8 cellular contexts compared by ENCODE assay signal in genomic region chr1:183281553-183282091, GRCh38.
DNase-seq lines count a peak whose midpoint lies in the region; ATAC-seq and TF ChIP-seq lines count a peak whose summit lies in the region.

No MANE protein-coding gene starts in this region.

- DNase-seq in DND-41 (peak; percentile 76), HEK293T (ENCODE audit: extremely low spot score) (peak; percentile 88), NCI-H187 (lab: John Stamatoyannopoulos, UW) (peak; percentile 89 to 98), T-helper 9 cell (peak; percentile 48), astrocyte of the hippocampus (ENCODE audit: low read depth, low spot score) (peak; percentile 97), hippocampal formation (lab: John Stamatoyannopoulos, UW) (peak; percentile 80 to 82), sigmoid colon (peak; percentile 97)

- no peak overlapping the region for H2AFZ ChIP-seq in DND-41 (ENCODE audit: low read depth, low read length)

- no peak overlapping the region for H3K9ac ChIP-seq in DND-41 (ENCODE audit: low read depth, low read length)

- no peaks in the 10 kb centered on the region for H3K9me3 ChIP-seq in DND-41 (ENCODE audit: insufficient read depth, low read length, severe bottlenecking)
- H3K9me3 ChIP-seq in sigmoid colon: no peaks in the 10 kb centered on the region

- 0 out of 2 replicates have a peak, but pooled peaks cover 3% of the 10 kb centered on the region for H3K4me1 ChIP-seq in DND-41 (ENCODE audit: insufficient read depth, low read length)
- peaks cover 0 to 65% (median 46%) of the 10 kb centered on the region in 4 donors for H3K4me1 ChIP-seq in sigmoid colon

- intact Hi-C loops in sigmoid colon (cut with DNase I): loop anchor here (1.0 to 10.0 kb wide), 4 partner anchors 38 to 343 kb away; partner anchors contain the start of gene SMG7

- no peak for TF ChIP-seq POLR2A in sigmoid colon (IDR thresholded peaks at IDR 0.05)

- WGBS in sigmoid colon, 2 donors: 41 to 46% methylated on average over 12 of the region's 12 CpGs

- H4K20me1 ChIP-seq in DND-41 (ENCODE audit: insufficient read depth, low read length): peaks cover 10% of the 10 kb centered on the region

- H3K36me3 ChIP-seq in DND-41 (ENCODE audit: insufficient read depth, low read length): no peaks in the 10 kb centered on the region
- no peaks in the 10 kb centered on the region for H3K36me3 ChIP-seq in sigmoid colon

- CTCF ChIA-PET in HEK293T (lab: Yijun Ruan, JAX): interaction anchor here (0.7 to 1.2 kb wide), 4 partner anchors 8 to 403 kb away, joined by 3 to 5 read pairs (median 3); no protein-coding TSS in a partner anchor

- no peak overlapping the region for H3K4me3 ChIP-seq in DND-41 (ENCODE audit: low read depth in 1 of 2, low read length in 2 of 2)
- H3K4me3 ChIP-seq in sigmoid colon: peak overlapping the region in 2 of 4 donors; percentile 3 to 6

- TF ChIP-seq CTCF in DND-41 (IDR thresholded peaks at IDR 0.05; ENCODE audit: borderline replicate concordance, extremely low read depth, low read length, poor library complexity, severe bottlenecking) (peak; percentile 90), sigmoid colon (IDR thresholded peaks at IDR 0.05) (peak; percentile 89 to 94 (median 93))

- no peak for TF ChIP-seq EP300 in sigmoid colon (IDR thresholded peaks at IDR 0.05)

- ATAC-seq in DND-41 (ENCODE audit: insufficient read depth, low read depth) (peak; percentile 94), HG03097 (IDR thresholded peaks at IDR 0.05; ENCODE audit: low FRiP score, unreplicated experiment) (no peak)

- H3K27me3 ChIP-seq in DND-41 (ENCODE audit: insufficient read depth, low read length, poor library complexity): peaks cover 37% of the 10 kb centered on the region
- no peaks in the 10 kb centered on the region for H3K27me3 ChIP-seq in sigmoid colon

- H3K79me2 ChIP-seq in DND-41 (ENCODE audit: insufficient read depth, low read length): no peaks in the 10 kb centered on the region

- H3K27ac ChIP-seq in DND-41 (ENCODE audit: low read length) (no peak overlapping the region), sigmoid colon (peak overlapping the region; percentile 72 to 84 (median 76))

- POLR2A ChIA-PET in HEK293T (lab: Yijun Ruan, JAX): interaction anchor here (1.0 kb wide), 1 partner anchor 47 kb away, joined by 3 read pairs; no protein-coding TSS in a partner anchor

- H3K4me2 ChIP-seq in DND-41 (ENCODE audit: insufficient read depth, low read length): no peak overlapping the region

TF ChIP-seq in HEK293T, 16 proteins besides CTCF, POLR2A, EP300 and RAD21:
- TF ChIP-seq FOXK2 (IDR thresholded peaks at IDR 0.05) (no peak), ZNF384 (IDR thresholded peaks at IDR 0.05) (no peak), L3MBTL2 (conservative IDR thresholded peaks at IDR 0.05) (no peak), NFRKB (IDR thresholded peaks at IDR 0.05) (no peak), TARDBP (IDR thresholded peaks at IDR 0.05) (no peak), ARNT (IDR thresholded peaks at IDR 0.05) (no peak), SUZ12 (IDR thresholded peaks at IDR 0.05) (no peak), BHLHE40 (IDR thresholded peaks at IDR 0.05; ENCODE audit: borderline replicate concordance) (no peak), FOXA1 (IDR thresholded peaks at IDR 0.05) (no peak), HDGF (IDR thresholded peaks at IDR 0.05; ENCODE audit: borderline replicate concordance) (no peak), CTBP1 (IDR thresholded peaks at IDR 0.05; ENCODE audit: borderline replicate concordance) (no peak), FOXM1 (IDR thresholded peaks at IDR 0.05; ENCODE audit: borderline replicate concordance) (no peak), PKNOX1 (IDR thresholded peaks at IDR 0.05) (no peak), LEF1 (IDR thresholded peaks at IDR 0.05; ENCODE audit: borderline replicate concordance) (no peak), SP1 (IDR thresholded peaks at IDR 0.05) (no peak), ELF4 (IDR thresholded peaks at IDR 0.05) (no peak)
